In the genomic region with DNA sequence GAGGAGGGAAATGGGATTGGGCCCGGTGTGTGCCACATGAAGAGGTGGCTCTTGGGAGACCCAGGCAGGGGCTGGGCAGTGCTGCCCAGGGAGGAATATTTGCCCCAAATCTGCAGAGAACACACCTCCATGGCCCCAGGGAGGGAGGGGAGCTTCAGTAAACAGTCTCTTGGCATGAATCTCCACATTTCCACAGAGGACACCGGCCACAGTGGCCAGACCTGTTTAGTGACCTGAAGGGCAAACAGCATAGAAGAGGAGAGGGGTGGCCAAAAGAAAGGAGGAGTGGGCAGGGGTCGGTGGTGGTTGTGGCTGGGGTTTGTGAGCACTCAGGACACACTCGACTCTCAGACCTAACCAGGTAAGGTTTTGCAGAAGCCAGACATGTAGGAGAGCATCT, we compare ENCODE assay signal across 8 cellular contexts. TPM values are rescaled to one million over a fixed set of nuclear protein-coding genes. Genes with fewer than 3 reads are reported as not detected.
DNase-seq lines count a peak whose midpoint lies in the region; ATAC-seq, FAIRE-seq and TF ChIP-seq lines count a peak whose summit lies in the region.
"Had no signal": no experiment of that assay in that cellular context is flagged by ENCODE, and none has a peak within 500 bp of the region (broad histone marks: within the 10 kb centered on the region; RNA-seq: fewer than 3 reads in every experiment).

No MANE protein-coding gene starts in this region.

- H3K9me3 ChIP-seq in HUES6 (ENCODE audit: control insufficient read depth, insufficient read depth, low read depth, low read length) (no peaks in the 10 kb centered on the region), kidney (ENCODE audit: control insufficient read depth in 1 of 2, low read length in 2 of 2) (no peaks in the 10 kb centered on the region), stomach smooth muscle (ENCODE audit: control insufficient read depth in 2 of 2, low read length in 2 of 2) (no peaks in the 10 kb centered on the region)

- peak overlapping the region; percentile 56; the same call in 1 of the 2 replicates for H3K27ac ChIP-seq in HUES6 (ENCODE audit: low read depth, low read length)
- H3K27ac ChIP-seq in kidney (ENCODE audit: low read depth in 2 of 2, low read length in 2 of 2), result peak overlapping the region; percentile 87 to 99
- H3K27ac ChIP-seq in stomach smooth muscle (ENCODE audit: low read length), result peak overlapping the region; percentile 86
- peak overlapping the region in 5 of 59 donors; percentile 2 to 48 (median 26) for H3K27ac ChIP-seq in dorsolateral prefrontal cortex

- peaks cover 3% of the 10 kb centered on the region for H3K27me3 Mint-ChIP-seq in activated CD8-positive, alpha-beta T cell treated with anti-CD3 and anti-CD28 coated beads for 36 hours

- peak overlapping the region; percentile 81 for H3K27ac Mint-ChIP-seq in activated CD8-positive, alpha-beta T cell treated with anti-CD3 and anti-CD28 coated beads for 36 hours

- no peaks in the 10 kb centered on the region for H3K36me3 Mint-ChIP-seq in activated CD8-positive, alpha-beta T cell treated with anti-CD3 and anti-CD28 coated beads for 36 hours (ENCODE audit: low read depth)

- H3K4me3 ChIP-seq in HUES6 (ENCODE audit: low read depth, low read length) (no peak overlapping the region), kidney (ENCODE audit: low read length in 2 of 2) (peak overlapping the region in 1 of 2 donors; percentile 43), stomach smooth muscle (ENCODE audit: low read length in 2 of 2) (peak overlapping the region; percentile 3 to 49), dorsolateral prefrontal cortex (no peak overlapping the region)
- H3K4me3 ChIP-seq: K562 had no signal

- no peak overlapping the region for H3K4me3 Mint-ChIP-seq in activated CD8-positive, alpha-beta T cell treated with anti-CD3 and anti-CD28 coated beads for 36 hours

- no peak for ATAC-seq in activated CD8-positive, alpha-beta T cell treated with anti-CD3 and anti-CD28 coated beads for 36 hours

- intact Hi-C loops in activated CD8-positive, alpha-beta T cell treated with anti-CD3 and anti-CD28 coated beads for 36 hours (cut with micrococcal nuclease), result no loop called here
- intact Hi-C loops in kidney (cut with DNase I) (no loop called here), dorsolateral prefrontal cortex (cut with DNase I) (no loop called here)

- CTCF ChIA-PET in activated CD8-positive, alpha-beta T cell treated with anti-CD3 and anti-CD28 coated beads for 36 hours (lab: Charles Lee), result interaction anchor here (1.0 to 2.3 kb wide), 6 partner anchors 9 to 170 kb away, joined by 3 to 14 read pairs (median 7); no protein-coding TSS in a partner anchor

- no peak for TF ChIP-seq CTCF in activated CD8-positive, alpha-beta T cell treated with anti-CD3 and anti-CD28 coated beads for 36 hours (IDR thresholded peaks at IDR 0.05)
- TF ChIP-seq CTCF in kidney (IDR thresholded peaks at IDR 0.05; ENCODE audit: borderline replicate concordance, extremely low read depth, insufficient read depth) (no peak), dorsolateral prefrontal cortex (IDR thresholded peaks at IDR 0.05 in 54 of 56, conservative IDR thresholded peaks at IDR 0.05 in 2 of 56; ENCODE audit: low read depth in 1 of 56, partially characterized antibody in 56 of 56) (no peak)

- POLR2A ChIA-PET in activated CD8-positive, alpha-beta T cell treated with anti-CD3 and anti-CD28 coated beads for 36 hours (lab: Charles Lee), result interaction anchor here (0.8 to 1.7 kb wide), 4 partner anchors 9 to 83 kb away, joined by 3 to 6 read pairs (median 4); no protein-coding TSS in a partner anchor

- H3K9me3 Mint-ChIP-seq in activated CD8-positive, alpha-beta T cell treated with anti-CD3 and anti-CD28 coated beads for 36 hours, result no peaks in the 10 kb centered on the region

- H3K27me3 ChIP-seq in HUES6 (ENCODE audit: control insufficient read depth, insufficient read depth, low read length) (no peaks in the 10 kb centered on the region), stomach smooth muscle (ENCODE audit: control insufficient read depth in 1 of 2, insufficient read depth in 2 of 2, low read length in 2 of 2) (no peaks in the 10 kb centered on the region), dorsolateral prefrontal cortex (peaks cover 0 to 4% (median 0%) of the 10 kb centered on the region in 45 donors)

- H3K4me1 Mint-ChIP-seq in activated CD8-positive, alpha-beta T cell treated with anti-CD3 and anti-CD28 coated beads for 36 hours (ENCODE audit: low read depth), result peaks cover 34% of the 10 kb centered on the region

- no peaks in the 10 kb centered on the region for H3K36me3 ChIP-seq in HUES6 (ENCODE audit: control insufficient read depth, insufficient read depth, low read length)
- H3K36me3 ChIP-seq in kidney (ENCODE audit: control insufficient read depth in 1 of 2, insufficient read depth in 2 of 2, low read length in 2 of 2), result no peaks in the 10 kb centered on the region
- no peaks in the 10 kb centered on the region for H3K36me3 ChIP-seq in stomach smooth muscle (ENCODE audit: control insufficient read depth in 2 of 2, insufficient read depth in 2 of 2, low read length in 2 of 2)

- FAIRE-seq in kidney (lab: Jason Lieb, UNC), result no peak
- FAIRE-seq: K562 had no signal

- peaks cover 45% of the 10 kb centered on the region for H3K4me1 ChIP-seq in HUES6 (ENCODE audit: control insufficient read depth, insufficient read depth, low read length)
- H3K4me1 ChIP-seq in kidney (ENCODE audit: control insufficient read depth in 1 of 2, insufficient read depth in 1 of 2, low read depth in 1 of 2, low read length in 2 of 2), result peaks cover 27 to 34% of the 10 kb centered on the region in 2 donors
- H3K4me1 ChIP-seq in stomach smooth muscle (ENCODE audit: control insufficient read depth, insufficient read depth, low read length), result peaks cover 23% of the 10 kb centered on the region

- peak overlapping the region; percentile 74 for H3K9ac ChIP-seq in HUES6 (ENCODE audit: low read length)
- H3K9ac ChIP-seq in kidney (ENCODE audit: low read length in 2 of 2), result peak overlapping the region; percentile 37 to 43
- peak overlapping the region; percentile 67 to 71 for H3K9ac ChIP-seq in stomach smooth muscle (ENCODE audit: low read length in 2 of 2)

- no peak for DNase-seq in activated CD8-positive, alpha-beta T cell treated with anti-CD3 and anti-CD28 coated beads for 36 hours
- DNase-seq in kidney, result no peak
- no peak for DNase-seq in dorsolateral prefrontal cortex
- no peak for DNase-seq in DMS53 treated with DMSO at 0.1 percent for 48 hours (lab: John Stamatoyannopoulos, UW; ENCODE audit: unreplicated experiment)
- no peak for DNase-seq in NCI-H2227 (lab: John Stamatoyannopoulos, UW; ENCODE audit: unreplicated experiment)

RNA-seq across cellular contexts. Expression of a gene that starts 54.0 kb away (rescaled TPM):
- 10 to 100 TPM; 23.7 to 26.4 TPM for total RNA-seq in activated CD8-positive, alpha-beta T cell treated with anti-CD3 and anti-CD28 coated beads for 36 hours
- total RNA-seq in kidney, result 23.1 TPM
- 7.5 TPM for polyA plus RNA-seq in kidney (ENCODE audit: insufficient read depth, low read depth, low replicate concordance)
- total RNA-seq in dorsolateral prefrontal cortex, result 10 to 100 TPM; 15.3 to 36.0 (median 21.7) TPM

Comparison
In these comparisons a context has a peak if more than half of its experiments do, and no peak if none do; other contexts are left out.
1. H3K4me3 ChIP-seq: peak in stomach smooth muscle (2 of 2); none in HUES6 (single experiment) and dorsolateral prefrontal cortex (0 of 59).
2. Peak in every context shown above with its lines, with median percentiles within 50 percentile points of each other: H3K9ac ChIP-seq.